1 cellular context compared by ENCODE assay signal in genomic region chr1:210697185-210697584, GRCh38.
TF ChIP-seq lines count a peak whose summit lies in the region.

No MANE protein-coding gene starts in this region.

TF ChIP-seq in GM23338, 12 proteins besides CTCF, POLR2A, EP300 and RAD21 (continued from another document):
- no peak for TF ChIP-seq POLR2AphosphoS5 (IDR thresholded peaks at IDR 0.05; ENCODE audit: low read depth)
- no peak for TF ChIP-seq CREB1 (CRISPR knock-in tag; IDR thresholded peaks at IDR 0.05; ENCODE audit: low read depth)
- TF ChIP-seq STAT1 (IDR thresholded peaks at IDR 0.05; ENCODE audit: unreplicated experiment): no peak
- no peak for TF ChIP-seq ZNF114 (CRISPR knock-in tag; IDR thresholded peaks at IDR 0.05)
